In genomic region chr9:132877447-132877817, GRCh38 we compare ENCODE assay signal across 2 cellular contexts.
TF ChIP-seq lines count a peak whose summit lies in the region.

No MANE protein-coding gene starts in this region.

TF ChIP-seq in K562, 482 proteins besides CTCF, POLR2A, EP300 and RAD21:
- TF ChIP-seq HDAC2 (IDR thresholded peaks at IDR 0.05): no peak
- TF ChIP-seq ARID2 (IDR thresholded peaks at IDR 0.05): no peak
- TF ChIP-seq PRMT5 (CRISPR knock-in tag; IDR thresholded peaks at IDR 0.05): no peak
- TF ChIP-seq ZKSCAN1 (IDR thresholded peaks at IDR 0.05; ENCODE audit: low read depth, low read length): no peak
- no peak for TF ChIP-seq ZNF436 (CRISPR knock-in tag; IDR thresholded peaks at IDR 0.05)
- no peak for TF ChIP-seq TOE1 (IDR thresholded peaks at IDR 0.05; ENCODE audit: borderline replicate concordance)
- no peak for TF ChIP-seq TOE1 (CRISPR knock-in tag; IDR thresholded peaks at IDR 0.05; ENCODE audit: borderline replicate concordance, low read depth)
- no peak for TF ChIP-seq ZNF764 (CRISPR knock-in tag; IDR thresholded peaks at IDR 0.05; ENCODE audit: low read depth)
- no peak for TF ChIP-seq FOS (IDR thresholded peaks at IDR 0.05; ENCODE audit: extremely low read depth, insufficient read length)
- TF ChIP-seq ZNF668 (CRISPR knock-in tag; IDR thresholded peaks at IDR 0.05): no peak
- no peak for TF ChIP-seq ZNF140 (CRISPR knock-in tag; IDR thresholded peaks at IDR 0.05)
- TF ChIP-seq SMARCA5 (IDR thresholded peaks at IDR 0.05): no peak
- no peak for TF ChIP-seq U2AF2 (optimal IDR thresholded peaks at IDR 0.05; ENCODE audit: low read depth, low read length)
- TF ChIP-seq, protein P1, sequence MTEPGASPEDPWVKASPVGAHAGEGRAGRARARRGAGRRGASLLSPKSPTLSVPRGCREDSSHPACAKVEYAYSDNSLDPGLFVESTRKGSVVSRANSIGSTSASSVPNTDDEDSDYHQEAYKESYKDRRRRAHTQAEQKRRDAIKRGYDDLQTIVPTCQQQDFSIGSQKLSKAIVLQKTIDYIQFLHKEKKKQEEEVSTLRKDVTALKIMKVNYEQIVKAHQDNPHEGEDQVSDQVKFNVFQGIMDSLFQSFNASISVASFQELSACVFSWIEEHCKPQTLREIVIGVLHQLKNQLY (CRISPR knock-in tag; conservative IDR thresholded peaks at IDR 0.05): no peak
- TF ChIP-seq TAF15 (IDR thresholded peaks at IDR 0.05; ENCODE audit: low read depth, low read length): no peak
- TF ChIP-seq GABPA (tag; conservative IDR thresholded peaks at IDR 0.05; ENCODE audit: low read depth): no peak
- no peak for TF ChIP-seq RFX7 (CRISPR knock-in tag; IDR thresholded peaks at IDR 0.05)
- no peak for TF ChIP-seq SAFB (IDR thresholded peaks at IDR 0.05; ENCODE audit: borderline replicate concordance, low read depth, low read length)
- TF ChIP-seq TEAD4 (IDR thresholded peaks at IDR 0.05; ENCODE audit: low read length): no peak
- TF ChIP-seq TEAD4 (CRISPR knock-in tag; IDR thresholded peaks at IDR 0.05; ENCODE audit: borderline replicate concordance): no peak
- TF ChIP-seq ZBTB17 (CRISPR knock-in tag; IDR thresholded peaks at IDR 0.05): no peak
- no peak for TF ChIP-seq ZNF282 (CRISPR knock-in tag; IDR thresholded peaks at IDR 0.05)

TF ChIP-seq in GM12891, 5 proteins besides CTCF, POLR2A, EP300 and RAD21:
- TF ChIP-seq POLR2AphosphoS5 (IDR thresholded peaks at IDR 0.05; ENCODE audit: low read depth, low read length) (no peak), TAF1 (IDR thresholded peaks at IDR 0.05; ENCODE audit: low read depth, low read length) (no peak)
